In genomic region chr2:127386764-127387654, GRCh38 we compare ENCODE assay signal across 1 cellular context.
TF ChIP-seq lines count a peak whose summit lies in the region.

No MANE protein-coding gene starts in this region.

TF ChIP-seq in K562, 482 proteins besides CTCF, POLR2A, EP300 and RAD21 (continued from another document and continues in another):
- TF ChIP-seq, protein P1, sequence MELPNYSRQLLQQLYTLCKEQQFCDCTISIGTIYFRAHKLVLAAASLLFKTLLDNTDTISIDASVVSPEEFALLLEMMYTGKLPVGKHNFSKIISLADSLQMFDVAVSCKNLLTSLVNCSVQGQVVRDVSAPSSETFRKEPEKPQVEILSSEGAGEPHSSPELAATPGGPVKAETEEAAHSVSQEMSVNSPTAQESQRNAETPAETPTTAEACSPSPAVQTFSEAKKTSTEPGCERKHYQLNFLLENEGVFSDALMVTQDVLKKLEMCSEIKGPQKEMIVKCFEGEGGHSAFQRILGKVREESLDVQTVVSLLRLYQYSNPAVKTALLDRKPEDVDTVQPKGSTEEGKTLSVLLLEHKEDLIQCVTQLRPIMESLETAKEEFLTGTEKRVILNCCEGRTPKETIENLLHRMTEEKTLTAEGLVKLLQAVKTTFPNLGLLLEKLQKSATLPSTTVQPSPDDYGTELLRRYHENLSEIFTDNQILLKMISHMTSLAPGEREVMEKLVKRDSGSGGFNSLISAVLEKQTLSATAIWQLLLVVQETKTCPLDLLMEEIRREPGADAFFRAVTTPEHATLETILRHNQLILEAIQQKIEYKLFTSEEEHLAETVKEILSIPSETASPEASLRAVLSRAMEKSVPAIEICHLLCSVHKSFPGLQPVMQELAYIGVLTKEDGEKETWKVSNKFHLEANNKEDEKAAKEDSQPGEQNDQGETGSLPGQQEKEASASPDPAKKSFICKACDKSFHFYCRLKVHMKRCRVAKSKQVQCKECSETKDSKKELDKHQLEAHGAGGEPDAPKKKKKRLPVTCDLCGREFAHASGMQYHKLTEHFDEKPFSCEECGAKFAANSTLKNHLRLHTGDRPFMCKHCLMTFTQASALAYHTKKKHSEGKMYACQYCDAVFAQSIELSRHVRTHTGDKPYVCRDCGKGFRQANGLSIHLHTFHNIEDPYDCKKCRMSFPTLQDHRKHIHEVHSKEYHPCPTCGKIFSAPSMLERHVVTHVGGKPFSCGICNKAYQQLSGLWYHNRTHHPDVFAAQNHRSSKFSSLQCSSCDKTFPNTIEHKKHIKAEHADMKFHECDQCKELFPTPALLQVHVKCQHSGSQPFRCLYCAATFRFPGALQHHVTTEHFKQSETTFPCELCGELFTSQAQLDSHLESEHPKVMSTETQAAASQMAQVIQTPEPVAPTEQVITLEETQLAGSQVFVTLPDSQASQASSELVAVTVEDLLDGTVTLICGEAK (IDR thresholded peaks at IDR 0.05) = peak; percentile 41; the same call in 1 of the 2 replicates
- TF ChIP-seq, protein P1 (CRISPR knock-in tag; IDR thresholded peaks at IDR 0.05) = no peak
- TF ChIP-seq CXXC5 (CRISPR knock-in tag; IDR thresholded peaks at IDR 0.05) (peak; percentile 78; the same call in 1 of the 2 replicates), THRAP3 (IDR thresholded peaks at IDR 0.05; ENCODE audit: borderline replicate concordance) (no peak), SIX5 (IDR thresholded peaks at IDR 0.05; ENCODE audit: borderline replicate concordance in 1 of 2, insufficient read depth in 1 of 2, low read depth in 1 of 2, low read length in 2 of 2) (no peak), SMAD4 (CRISPR knock-in tag; conservative IDR thresholded peaks at IDR 0.05) (no peak), MNT (conservative IDR thresholded peaks at IDR 0.05) (no peak; a peak in 1 of 4 replicates), SIN3B (IDR thresholded peaks at IDR 0.05; ENCODE audit: low read depth) (peak; percentile 54; the same call in 1 of the 2 replicates), RNF2 (IDR thresholded peaks at IDR 0.05) (no peak), FOXJ2 (tag; IDR thresholded peaks at IDR 0.05) (peak; percentile 21; the same call in 1 of the 2 replicates), ATF7 (IDR thresholded peaks at IDR 0.05) (no peak), ZKSCAN8 (CRISPR knock-in tag; IDR thresholded peaks at IDR 0.05) (no peak), HNRNPL (IDR thresholded peaks at IDR 0.05; ENCODE audit: low read depth, low read length) (no peak), STAT6 (CRISPR knock-in tag; IDR thresholded peaks at IDR 0.05) (no peak), MYBL2 (IDR thresholded peaks at IDR 0.05; ENCODE audit: low read depth) (no peak), MYBL2 (CRISPR knock-in tag; IDR thresholded peaks at IDR 0.05; ENCODE audit: borderline replicate concordance) (no peak), PYGO2 (tag; IDR thresholded peaks at IDR 0.05) (no peak), SMAD3 (CRISPR knock-in tag; conservative IDR thresholded peaks at IDR 0.05) (no peak), RBM25 (IDR thresholded peaks at IDR 0.05; ENCODE audit: low read depth, low read length, severe bottlenecking) (no peak), RBM14 (IDR thresholded peaks at IDR 0.05; ENCODE audit: borderline replicate concordance, insufficient read depth, low read depth, low read length) (no peak), CREBBP (IDR thresholded peaks at IDR 0.05; ENCODE audit: low read depth, low read length) (no peak), HNRNPK (IDR thresholded peaks at IDR 0.05; ENCODE audit: low read depth, low read length, poor library complexity, severe bottlenecking) (no peak), CSDE1 (IDR thresholded peaks at IDR 0.05) (no peak), MTA1 (IDR thresholded peaks at IDR 0.05; ENCODE audit: borderline replicate concordance) (no peak), HMGN3 (IDR thresholded peaks at IDR 0.05; ENCODE audit: borderline replicate concordance, extremely low read depth, insufficient read length, low read depth, low read length) (no peak), RUNX1 (IDR thresholded peaks at IDR 0.05; ENCODE audit: low read depth) (no peak), CAMTA2 (CRISPR knock-in tag; conservative IDR thresholded peaks at IDR 0.05) (no peak), HMG20A (CRISPR knock-in tag; conservative IDR thresholded peaks at IDR 0.05) (no peak), BRF1 (IDR thresholded peaks at IDR 0.05; ENCODE audit: borderline replicate concordance, extremely low read depth, insufficient read length) (no peak), E2F5 (CRISPR knock-in tag; IDR thresholded peaks at IDR 0.05) (no peak), ZNF274 (IDR thresholded peaks at IDR 0.05; ENCODE audit: borderline replicate concordance, low read depth, low read length) (no peak), HDGF (IDR thresholded peaks at IDR 0.05) (no peak), JUNB (CRISPR knock-in tag; conservative IDR thresholded peaks at IDR 0.05) (no peak), CBFA2T2 (conservative IDR thresholded peaks at IDR 0.05) (no peak), KLF13 (tag; IDR thresholded peaks at IDR 0.05; ENCODE audit: borderline replicate concordance, low read depth) (no peak), ZC3H11A (IDR thresholded peaks at IDR 0.05; ENCODE audit: low read depth, low read length) (no peak)
- TF ChIP-seq, protein P2, sequence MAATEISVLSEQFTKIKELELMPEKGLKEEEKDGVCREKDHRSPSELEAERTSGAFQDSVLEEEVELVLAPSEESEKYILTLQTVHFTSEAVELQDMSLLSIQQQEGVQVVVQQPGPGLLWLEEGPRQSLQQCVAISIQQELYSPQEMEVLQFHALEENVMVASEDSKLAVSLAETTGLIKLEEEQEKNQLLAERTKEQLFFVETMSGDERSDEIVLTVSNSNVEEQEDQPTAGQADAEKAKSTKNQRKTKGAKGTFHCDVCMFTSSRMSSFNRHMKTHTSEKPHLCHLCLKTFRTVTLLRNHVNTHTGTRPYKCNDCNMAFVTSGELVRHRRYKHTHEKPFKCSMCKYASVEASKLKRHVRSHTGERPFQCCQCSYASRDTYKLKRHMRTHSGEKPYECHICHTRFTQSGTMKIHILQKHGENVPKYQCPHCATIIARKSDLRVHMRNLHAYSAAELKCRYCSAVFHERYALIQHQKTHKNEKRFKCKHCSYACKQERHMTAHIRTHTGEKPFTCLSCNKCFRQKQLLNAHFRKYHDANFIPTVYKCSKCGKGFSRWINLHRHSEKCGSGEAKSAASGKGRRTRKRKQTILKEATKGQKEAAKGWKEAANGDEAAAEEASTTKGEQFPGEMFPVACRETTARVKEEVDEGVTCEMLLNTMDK (IDR thresholded peaks at IDR 0.05; ENCODE audit: borderline replicate concordance, insufficient read depth, low read depth, low read length, poor library complexity, severe bottlenecking) = no peak
- TF ChIP-seq, protein P3, sequence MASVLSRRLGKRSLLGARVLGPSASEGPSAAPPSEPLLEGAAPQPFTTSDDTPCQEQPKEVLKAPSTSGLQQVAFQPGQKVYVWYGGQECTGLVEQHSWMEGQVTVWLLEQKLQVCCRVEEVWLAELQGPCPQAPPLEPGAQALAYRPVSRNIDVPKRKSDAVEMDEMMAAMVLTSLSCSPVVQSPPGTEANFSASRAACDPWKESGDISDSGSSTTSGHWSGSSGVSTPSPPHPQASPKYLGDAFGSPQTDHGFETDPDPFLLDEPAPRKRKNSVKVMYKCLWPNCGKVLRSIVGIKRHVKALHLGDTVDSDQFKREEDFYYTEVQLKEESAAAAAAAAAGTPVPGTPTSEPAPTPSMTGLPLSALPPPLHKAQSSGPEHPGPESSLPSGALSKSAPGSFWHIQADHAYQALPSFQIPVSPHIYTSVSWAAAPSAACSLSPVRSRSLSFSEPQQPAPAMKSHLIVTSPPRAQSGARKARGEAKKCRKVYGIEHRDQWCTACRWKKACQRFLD (CRISPR knock-in tag; IDR thresholded peaks at IDR 0.05) = peak; percentile 71
- TF ChIP-seq, protein P4, sequence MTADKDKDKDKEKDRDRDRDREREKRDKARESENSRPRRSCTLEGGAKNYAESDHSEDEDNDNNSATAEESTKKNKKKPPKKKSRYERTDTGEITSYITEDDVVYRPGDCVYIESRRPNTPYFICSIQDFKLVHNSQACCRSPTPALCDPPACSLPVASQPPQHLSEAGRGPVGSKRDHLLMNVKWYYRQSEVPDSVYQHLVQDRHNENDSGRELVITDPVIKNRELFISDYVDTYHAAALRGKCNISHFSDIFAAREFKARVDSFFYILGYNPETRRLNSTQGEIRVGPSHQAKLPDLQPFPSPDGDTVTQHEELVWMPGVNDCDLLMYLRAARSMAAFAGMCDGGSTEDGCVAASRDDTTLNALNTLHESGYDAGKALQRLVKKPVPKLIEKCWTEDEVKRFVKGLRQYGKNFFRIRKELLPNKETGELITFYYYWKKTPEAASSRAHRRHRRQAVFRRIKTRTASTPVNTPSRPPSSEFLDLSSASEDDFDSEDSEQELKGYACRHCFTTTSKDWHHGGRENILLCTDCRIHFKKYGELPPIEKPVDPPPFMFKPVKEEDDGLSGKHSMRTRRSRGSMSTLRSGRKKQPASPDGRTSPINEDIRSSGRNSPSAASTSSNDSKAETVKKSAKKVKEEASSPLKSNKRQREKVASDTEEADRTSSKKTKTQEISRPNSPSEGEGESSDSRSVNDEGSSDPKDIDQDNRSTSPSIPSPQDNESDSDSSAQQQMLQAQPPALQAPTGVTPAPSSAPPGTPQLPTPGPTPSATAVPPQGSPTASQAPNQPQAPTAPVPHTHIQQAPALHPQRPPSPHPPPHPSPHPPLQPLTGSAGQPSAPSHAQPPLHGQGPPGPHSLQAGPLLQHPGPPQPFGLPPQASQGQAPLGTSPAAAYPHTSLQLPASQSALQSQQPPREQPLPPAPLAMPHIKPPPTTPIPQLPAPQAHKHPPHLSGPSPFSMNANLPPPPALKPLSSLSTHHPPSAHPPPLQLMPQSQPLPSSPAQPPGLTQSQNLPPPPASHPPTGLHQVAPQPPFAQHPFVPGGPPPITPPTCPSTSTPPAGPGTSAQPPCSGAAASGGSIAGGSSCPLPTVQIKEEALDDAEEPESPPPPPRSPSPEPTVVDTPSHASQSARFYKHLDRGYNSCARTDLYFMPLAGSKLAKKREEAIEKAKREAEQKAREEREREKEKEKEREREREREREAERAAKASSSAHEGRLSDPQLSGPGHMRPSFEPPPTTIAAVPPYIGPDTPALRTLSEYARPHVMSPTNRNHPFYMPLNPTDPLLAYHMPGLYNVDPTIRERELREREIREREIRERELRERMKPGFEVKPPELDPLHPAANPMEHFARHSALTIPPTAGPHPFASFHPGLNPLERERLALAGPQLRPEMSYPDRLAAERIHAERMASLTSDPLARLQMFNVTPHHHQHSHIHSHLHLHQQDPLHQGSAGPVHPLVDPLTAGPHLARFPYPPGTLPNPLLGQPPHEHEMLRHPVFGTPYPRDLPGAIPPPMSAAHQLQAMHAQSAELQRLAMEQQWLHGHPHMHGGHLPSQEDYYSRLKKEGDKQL (CRISPR knock-in tag; IDR thresholded peaks at IDR 0.05; ENCODE audit: borderline replicate concordance) = no peak
